ENCODE assay signal across 22 cellular contexts in genomic region chr2:17959356-17959755, GRCh38.
"Had no signal": no experiment of that assay in that cellular context is flagged by ENCODE, and none has a peak within 500 bp of the region (broad histone marks: within the 10 kb centered on the region; RNA-seq: fewer than 3 reads in every experiment).

No MANE protein-coding gene starts in this region.

- H3K27ac ChIP-seq: RWPE1 had no signal

- ATAC-seq: Panc1, PC-3, T-cell had no signal

- H3K4me2 ChIP-seq: SK-N-SH had no signal

- H3K36me3 Mint-ChIP-seq: T-cell had no signal

- DNase-seq: KBM-7, MV-4-11, NCI-H1048, NCI-H1105, NCI-H1417, NCI-H1436 treated with DMSO at 0.1 percent for 48 hours, NCI-H1694, NCI-H187 treated with DMSO at 0.1 percent for 48 hours, NCI-H2029 treated with DMSO at 0.1 percent for 48 hours, NCI-H226, NCI-H446, NCI-H510A, NCI-H524 treated with DMSO at 0.1 percent for 48 hours, NCI-H69, NCI-H774, PC-3, SHP77, SK-N-SH, SW 1271, T-cell had no signal

- H3K4me1 Mint-ChIP-seq: T-cell had no signal

- H3K27ac Mint-ChIP-seq: T-cell had no signal

- H3K9me2 ChIP-seq: SK-N-SH had no signal

- H3K9me3 ChIP-seq: SK-N-SH had no signal

- H3K4me3 Mint-ChIP-seq: T-cell had no signal
